12 cellular contexts compared by ENCODE assay signal in the genomic region with DNA sequence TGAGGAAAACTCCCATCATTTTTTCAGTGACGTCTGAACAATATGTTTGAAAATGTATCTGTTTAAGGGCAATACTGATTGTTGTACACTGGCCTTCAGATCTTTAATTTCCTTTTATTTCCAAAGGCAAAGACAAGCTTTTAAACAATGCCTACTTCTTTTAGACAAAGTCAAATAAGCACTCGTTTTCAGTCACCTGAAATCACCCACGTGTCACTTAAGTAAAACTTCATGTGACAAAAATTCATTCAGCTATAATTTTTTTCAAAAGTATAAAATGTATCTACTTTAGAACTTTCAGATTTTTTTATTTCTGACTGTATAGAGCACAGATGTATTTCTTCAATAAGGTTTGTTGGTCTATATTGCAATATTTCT.
A peak's percentile ranks its signal among the peaks of the same experiment; 100 is the strongest.
DNase-seq lines count a peak whose midpoint lies in the region; ATAC-seq and TF ChIP-seq lines count a peak whose summit lies in the region.
"Had no signal": no experiment of that assay in that cellular context is flagged by ENCODE, and none has a peak within 500 bp of the region (broad histone marks: within the 10 kb centered on the region; RNA-seq: fewer than 3 reads in every experiment).

No MANE protein-coding gene starts in this region.

- H3K27me3 ChIP-seq in skeletal muscle satellite cell (ENCODE audit: control insufficient read depth, insufficient read depth, low read length): no peaks in the 10 kb centered on the region
- H3K27me3 ChIP-seq: vagina had no signal

- peak overlapping the region; percentile 94 for H3K9ac ChIP-seq in skeletal muscle satellite cell (ENCODE audit: low read depth, low read length)

- peak overlapping the region; percentile 99 for H3K4me3 ChIP-seq in GM12864 (ENCODE audit: low read depth, low read length)
- peak overlapping the region; percentile 94 for H3K4me3 ChIP-seq in WI38 (ENCODE audit: low read depth, low read length)
- peak overlapping the region; percentile 88 for H3K4me3 ChIP-seq in fibroblast of the aortic adventitia (ENCODE audit: low read depth, low read length)
- H3K4me3 ChIP-seq in skeletal muscle satellite cell (ENCODE audit: low read length): peak overlapping the region; percentile 94

- ATAC-seq in HG02870 (IDR thresholded peaks at IDR 0.05; ENCODE audit: unreplicated experiment): no peak
- ATAC-seq in HG02571 (IDR thresholded peaks at IDR 0.05; ENCODE audit: unreplicated experiment): no peak

- H3K4me1 ChIP-seq in skeletal muscle satellite cell (ENCODE audit: control insufficient read depth, insufficient read depth, low read length): peaks cover 30% of the 10 kb centered on the region

- no peak for TF ChIP-seq CTCF in GM12864 (IDR thresholded peaks at IDR 0.05; ENCODE audit: low read depth, low read length, missing control alignments)
- no peak for TF ChIP-seq CTCF in WI38 (IDR thresholded peaks at IDR 0.05; ENCODE audit: low read depth, low read length)
- TF ChIP-seq CTCF in fibroblast of the aortic adventitia (IDR thresholded peaks at IDR 0.05; ENCODE audit: insufficient read depth, low read length): no peak

- no peaks in the 10 kb centered on the region for H3K36me3 ChIP-seq in skeletal muscle satellite cell (ENCODE audit: insufficient read depth, low read length)
- H3K36me3 ChIP-seq: vagina had no signal

- DNase-seq in GM12864 (ENCODE audit: low read depth) (no peak), fibroblast of the aortic adventitia (ENCODE audit: low read depth) (no peak), T-helper 2 cell (no peak), hypothalamus (lab: John Stamatoyannopoulos, UW) (no peak)
- DNase-seq: activated naive CD4-positive, alpha-beta T cell; GOT3; stimulated activated CD4-positive, alpha-beta T cell treated with anti-CD3 and anti-CD28 coated beads, Interleukin-4, amount 100 ng/mL, for 4 hours had no signal

- peak overlapping the region; percentile 83 for H3K4me2 ChIP-seq in skeletal muscle satellite cell (ENCODE audit: low read length)

- no peaks in the 10 kb centered on the region for H3K9me3 ChIP-seq in skeletal muscle satellite cell (replicated peaks; ENCODE audit: low read length)
- H3K9me3 ChIP-seq: vagina had no signal
